In genomic region chr14:104858811-104859426, GRCh38 we compare ENCODE assay signal across 22 cellular contexts. TPM values are rescaled to one million over a fixed set of nuclear protein-coding genes. Genes with fewer than 3 reads are reported as not detected.
"Had no signal": no experiment of that assay in that cellular context is flagged by ENCODE, and none has a peak within 500 bp of the region (broad histone marks: within the 10 kb centered on the region; RNA-seq: fewer than 3 reads in every experiment).

No MANE protein-coding gene starts in this region.

- H3K36me3 Mint-ChIP-seq: immature natural killer cell; memory B cell; naive B cell; natural killer cell treated with Interleukin-12 subunit alpha and Interleukin-12 subunit beta and Interleukin-15 and Interleukin-18, amount 100 ng/mL, for 72 hours; stimulated activated memory B cell treated with anti-CD40 and anti-IgM and Interleukin-4, amounts not matched to agents 10 μg/mL and 1 μg/mL and 100 μg/mL, for 72 hours had no signal

- H3K9me3 Mint-ChIP-seq: immature natural killer cell; memory B cell; naive B cell; natural killer cell treated with Interleukin-12 subunit alpha and Interleukin-12 subunit beta and Interleukin-15 and Interleukin-18, amount 100 ng/mL, for 72 hours; neural crest cell; stimulated activated memory B cell treated with anti-CD40 and anti-IgM and Interleukin-4, amounts not matched to agents 10 μg/mL and 1 μg/mL and 100 μg/mL, for 72 hours had no signal

- H3K4me3 ChIP-seq: dorsolateral prefrontal cortex, lung, mucosa of descending colon, pancreas, sigmoid colon, thoracic aorta, tibial nerve, upper lobe of right lung had no signal

- ATAC-seq: mucosa of descending colon; natural killer cell treated with Interleukin-12 subunit alpha and Interleukin-12 subunit beta and Interleukin-15 and Interleukin-18, amount 100 ng/mL, for 72 hours; pancreas; stimulated activated memory B cell treated with anti-CD40 and anti-IgM and Interleukin-4, amounts not matched to agents 10 μg/mL and 1 μg/mL and 100 μg/mL, for 72 hours; stimulated activated naive CD8-positive, alpha-beta T cell treated with anti-CD3 and anti-CD28 coated beads, Interleukin-15, Interleukin-2, amounts not matched to agents 100 U/mL and 50 U/mL, for 24 hours; upper lobe of right lung had no signal

- H3K27ac Mint-ChIP-seq: immature natural killer cell; memory B cell; naive B cell; natural killer cell treated with Interleukin-12 subunit alpha and Interleukin-12 subunit beta and Interleukin-15 and Interleukin-18, amount 100 ng/mL, for 72 hours; progenitor cell of endocrine pancreas; stimulated activated memory B cell treated with anti-CD40 and anti-IgM and Interleukin-4, amounts not matched to agents 10 μg/mL and 1 μg/mL and 100 μg/mL, for 72 hours had no signal

- DNase-seq: dorsolateral prefrontal cortex; effector CD4-positive, alpha-beta T cell; hypothalamus; immature natural killer cell; islet precursor cell; mucosa of descending colon; naive B cell; sigmoid colon; stimulated activated CD4-positive, alpha-beta T cell treated with anti-CD3 and anti-CD28 coated beads, Interleukin-4, amount 100 ng/mL, for 4 hours; stimulated activated naive CD8-positive, alpha-beta T cell treated with anti-CD3 and anti-CD28 coated beads, Interleukin-15, Interleukin-2, amounts not matched to agents 100 U/mL and 50 U/mL, for 24 hours; substantia nigra had no signal

- H3K36me3 ChIP-seq: neutrophil, pancreas, sigmoid colon, thoracic aorta, tibial nerve, upper lobe of right lung had no signal

- H3K4me1 ChIP-seq: pancreas, upper lobe of right lung had no signal

- H3K4me1 Mint-ChIP-seq: immature natural killer cell; memory B cell; stimulated activated memory B cell treated with anti-CD40 and anti-IgM and Interleukin-4, amounts not matched to agents 10 μg/mL and 1 μg/mL and 100 μg/mL, for 72 hours had no signal

- H3K27me3 ChIP-seq: dorsolateral prefrontal cortex, pancreas, upper lobe of right lung had no signal

- H3K27ac ChIP-seq: neutrophil, pancreas, sigmoid colon, thoracic aorta, tibial nerve, upper lobe of right lung had no signal

- H3K9me3 ChIP-seq: mucosa of descending colon, neutrophil, pancreas, sigmoid colon, thoracic aorta, tibial nerve, upper lobe of right lung had no signal

- H3K4me3 Mint-ChIP-seq: immature natural killer cell; memory B cell; naive B cell; natural killer cell treated with Interleukin-12 subunit alpha and Interleukin-12 subunit beta and Interleukin-15 and Interleukin-18, amount 100 ng/mL, for 72 hours; neural crest cell; stimulated activated memory B cell treated with anti-CD40 and anti-IgM and Interleukin-4, amounts not matched to agents 10 μg/mL and 1 μg/mL and 100 μg/mL, for 72 hours had no signal

RNA-seq across cellular contexts. Expression of gene CEP170B, which starts 6.1 kb away (rescaled TPM):
- polyA plus RNA-seq: immature natural killer cell had no signal
